ENCODE assay signal across 8 cellular contexts in the genomic region with DNA sequence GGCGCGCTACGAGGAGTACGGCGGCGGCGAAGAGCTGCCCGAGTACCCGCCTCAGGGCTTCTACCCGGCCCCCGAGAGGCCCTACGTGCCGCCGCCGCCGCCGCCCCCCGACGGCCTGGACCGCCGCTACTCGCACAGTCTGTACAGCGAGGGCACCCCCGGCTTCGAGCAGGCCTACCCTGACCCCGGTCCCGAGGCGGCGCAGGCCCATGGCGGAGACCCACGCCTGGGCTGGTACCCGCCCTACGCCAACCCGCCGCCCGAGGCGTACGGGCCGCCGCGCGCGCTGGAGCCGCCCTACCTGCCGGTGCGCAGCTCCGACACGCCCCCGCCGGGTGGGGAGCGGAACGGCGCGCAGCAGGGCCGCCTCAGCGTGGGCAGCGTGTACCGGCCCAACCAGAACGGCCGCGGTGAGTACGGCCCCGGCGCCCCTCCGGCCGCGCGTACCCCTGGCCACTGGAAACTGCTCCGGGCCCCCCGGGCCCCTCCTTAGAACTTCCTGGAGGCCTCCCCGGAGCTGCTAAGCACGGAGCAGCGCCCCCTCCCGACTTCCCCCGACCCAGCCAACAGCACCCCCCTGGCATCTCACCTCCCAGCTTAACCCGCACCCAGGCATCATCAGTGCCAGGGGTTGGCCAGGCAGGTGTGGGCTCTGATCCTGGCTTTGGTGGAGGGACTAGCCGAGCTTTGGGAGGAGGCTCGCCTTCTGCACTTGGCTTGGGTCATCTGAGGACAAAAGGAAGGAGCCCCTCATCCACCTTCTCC. TPM values are rescaled to one million over a fixed set of nuclear protein-coding genes. Genes with fewer than 3 reads are reported as not detected.
DNase-seq lines count a peak whose midpoint lies in the region; ATAC-seq lines count a peak whose summit lies in the region.

No MANE protein-coding gene starts in this region.

- peak overlapping the region; percentile 48 to 72 (median 62) for H3K4me3 ChIP-seq in BLaER1 treated with 17β-estradiol and CSF1 and Interleukin-3, amounts not matched to agents 10 nM and 100 nM
- peak overlapping the region; percentile 87 for H3K4me3 ChIP-seq in skeletal muscle satellite cell (ENCODE audit: low read length)

- H3K9ac ChIP-seq in BLaER1 treated with 17β-estradiol and CSF1 and Interleukin-3, amounts not matched to agents 10 nM and 100 nM: peak overlapping the region; percentile 43 to 79 (median 59)
- peak overlapping the region; percentile 88 for H3K9ac ChIP-seq in skeletal muscle satellite cell (ENCODE audit: low read depth, low read length)

- DNase-seq in T follicular helper cell (ENCODE audit: low read depth): peak; percentile 68
- DNase-seq in activated naive CD8-positive, alpha-beta T cell treated with anti-CD3 and anti-CD28 coated beads, Interleukin-2, amount 50 U/mL, for 16 hours (ENCODE audit: low read depth, low spot score): peak; percentile 54
- peak; percentile 70 for DNase-seq in hepatic stellate cell (ENCODE audit: low spot score)
- DNase-seq in cerebellum (ENCODE audit: low spot score): no peak

- peaks cover 0 to 29% (median 10%) of the 10 kb centered on the region in 11 experiments; a peak in 10 of 22 replicates for H4K20me1 ChIP-seq in BLaER1 treated with 17β-estradiol and CSF1 and Interleukin-3, amounts not matched to agents 10 nM and 100 nM

- peaks cover 71 to 86% (median 80%) of the 10 kb centered on the region in 10 experiments for H3K4me1 ChIP-seq in BLaER1 treated with 17β-estradiol and CSF1 and Interleukin-3, amounts not matched to agents 10 nM and 100 nM
- H3K4me1 ChIP-seq in skeletal muscle satellite cell (ENCODE audit: control insufficient read depth, insufficient read depth, low read length): peaks cover 78% of the 10 kb centered on the region

- H3K9me3 ChIP-seq in BLaER1 treated with 17β-estradiol and CSF1 and Interleukin-3, amounts not matched to agents 10 nM and 100 nM (replicated peaks in 1 of 11): no peaks in the 10 kb centered on the region
- H3K9me3 ChIP-seq in skeletal muscle satellite cell (replicated peaks; ENCODE audit: low read length): no peaks in the 10 kb centered on the region

- no peaks in the 10 kb centered on the region for H3K36me3 ChIP-seq in BLaER1 treated with 17β-estradiol and CSF1 and Interleukin-3, amounts not matched to agents 10 nM and 100 nM
- peaks cover 27% of the 10 kb centered on the region for H3K36me3 ChIP-seq in skeletal muscle satellite cell (ENCODE audit: insufficient read depth, low read length)

- peak overlapping the region in 7 of 11 experiments; percentile 26 to 56 (median 41); a peak in 11 of 22 replicates for H3K27ac ChIP-seq in BLaER1 treated with 17β-estradiol and CSF1 and Interleukin-3, amounts not matched to agents 10 nM and 100 nM

- H3K4me2 ChIP-seq in BLaER1 treated with 17β-estradiol and CSF1 and Interleukin-3, amounts not matched to agents 10 nM and 100 nM: peak overlapping the region; percentile 90 to 98 (median 95)
- H3K4me2 ChIP-seq in skeletal muscle satellite cell (ENCODE audit: low read length): peak overlapping the region; percentile 97

- H3K27me3 ChIP-seq in BLaER1 treated with 17β-estradiol and CSF1 and Interleukin-3, amounts not matched to agents 10 nM and 100 nM: peaks cover 38 to 51% (median 44%) of the 10 kb centered on the region in 11 experiments
- no peaks in the 10 kb centered on the region for H3K27me3 ChIP-seq in skeletal muscle satellite cell (ENCODE audit: control insufficient read depth, insufficient read depth, low read length)

- ATAC-seq in HG03432 (IDR thresholded peaks at IDR 0.05; ENCODE audit: unreplicated experiment): peak; percentile 44
- ATAC-seq in HG02759 (IDR thresholded peaks at IDR 0.05; ENCODE audit: unreplicated experiment): no peak

RNA-seq across cellular contexts. Expression of a gene that starts 1.4 kb away (rescaled TPM):
- total RNA-seq in skeletal muscle satellite cell (2012; rRNA removed): 68.4 and 222 TPM in 2 replicates
- total RNA-seq in cerebellum: 5.5 TPM

RNA-seq across cellular contexts. Expression of a gene that starts 54.3 kb away (rescaled TPM):
- not detected in 2 replicates for total RNA-seq in skeletal muscle satellite cell (2012; rRNA removed)
- total RNA-seq in cerebellum: not detected
